9 cellular contexts compared by ENCODE assay signal in the genomic region with DNA sequence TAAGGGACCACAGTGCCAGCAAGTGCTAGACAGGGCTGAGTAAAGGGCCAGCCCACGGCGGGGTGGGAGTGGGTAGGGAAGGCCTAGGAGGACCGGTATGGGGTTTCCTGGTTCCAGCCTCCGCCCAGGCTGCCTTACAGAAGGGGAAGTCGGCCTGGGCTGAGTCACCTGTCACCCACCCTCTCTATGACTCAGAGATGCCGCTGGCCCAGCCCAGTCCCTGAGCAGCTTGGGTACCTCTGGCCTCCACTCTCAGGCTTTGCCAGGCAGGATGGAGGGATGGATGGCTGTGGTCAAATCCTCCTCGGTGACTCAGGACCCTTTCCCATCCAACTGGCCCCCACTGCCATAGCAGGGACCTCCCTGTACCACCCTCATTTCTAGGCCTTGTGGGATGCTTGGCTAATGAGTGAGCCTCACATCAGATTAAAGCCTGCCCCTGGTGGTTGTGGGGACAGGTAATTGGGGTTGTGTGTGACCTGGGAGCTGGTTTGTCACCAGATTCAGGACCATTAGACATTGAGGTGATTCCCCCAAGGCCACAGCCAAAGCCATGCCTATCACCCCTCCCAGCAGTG. TPM values are rescaled to one million over a fixed set of nuclear protein-coding genes. Genes with fewer than 3 reads are reported as not detected.
DNase-seq lines count a peak whose midpoint lies in the region; ATAC-seq and TF ChIP-seq lines count a peak whose summit lies in the region.
"Had no signal": no experiment of that assay in that cellular context is flagged by ENCODE, and none has a peak within 500 bp of the region (broad histone marks: within the 10 kb centered on the region; RNA-seq: fewer than 3 reads in every experiment).

No MANE protein-coding gene starts in this region.

- no peaks in the 10 kb centered on the region for H3K27me3 Mint-ChIP-seq in activated naive CD8-positive, alpha-beta T cell treated with anti-CD3 and anti-CD28 coated beads, Interleukin-2, amount 50 U/mL, for 24 hours

- peaks cover 6% of the 10 kb centered on the region for H3K36me3 Mint-ChIP-seq in activated naive CD8-positive, alpha-beta T cell treated with anti-CD3 and anti-CD28 coated beads, Interleukin-2, amount 50 U/mL, for 24 hours (ENCODE audit: low read depth)

- no peak overlapping the region for H3K4me3 ChIP-seq in left lung
- H3K4me3 ChIP-seq: cardiac muscle cell had no signal

- DNase-seq in AG08396 (ENCODE audit: low spot score) (peak; percentile 89), T-helper 2 cell (peak in 4 of 5 experiments; percentile 21 to 77 (median 58)), left lung (peak; percentile 72 to 85), ecto neural progenitor cell (ENCODE audit: low spot score) (no peak)
- DNase-seq in activated naive CD8-positive, alpha-beta T cell treated with anti-CD3 and anti-CD28 coated beads, Interleukin-2, amount 50 U/mL, for 24 hours, result peak; percentile 87
- DNase-seq in stimulated activated CD8-positive, alpha-beta memory T cell treated with anti-CD3 and anti-CD28 coated beads, Interleukin-7, amount 100 ng/mL, for 4 hours (ENCODE audit: low read depth in 2 of 2), result peak; percentile 83 to 87

- TF ChIP-seq CTCF in left lung (IDR thresholded peaks at IDR 0.05), result no peak

- H3K27ac Mint-ChIP-seq in activated naive CD8-positive, alpha-beta T cell treated with anti-CD3 and anti-CD28 coated beads, Interleukin-2, amount 50 U/mL, for 24 hours, result peak overlapping the region; percentile 84

- H3K27ac ChIP-seq in left lung, result peak overlapping the region in 1 of 2 donors; percentile 7
- H3K27ac ChIP-seq: cardiac muscle cell had no signal

- ATAC-seq in HG02623 (IDR thresholded peaks at IDR 0.05; ENCODE audit: unreplicated experiment), result peak; percentile 47
- ATAC-seq in activated naive CD8-positive, alpha-beta T cell treated with anti-CD3 and anti-CD28 coated beads, Interleukin-2, amount 50 U/mL, for 24 hours, result peak; percentile 98
- ATAC-seq in left lung, result peak; percentile 92
- ATAC-seq in HG02678 (IDR thresholded peaks at IDR 0.05; ENCODE audit: unreplicated experiment), result no peak

- H3K4me1 ChIP-seq in left lung, result peaks cover 3 to 14% of the 10 kb centered on the region in 2 donors

- H3K36me3 ChIP-seq in left lung, result no peaks in the 10 kb centered on the region
- H3K36me3 ChIP-seq: cardiac muscle cell had no signal

- intact Hi-C loops in left lung (cut with DNase I), result no loop called here

- no peak overlapping the region for H3K4me3 Mint-ChIP-seq in activated naive CD8-positive, alpha-beta T cell treated with anti-CD3 and anti-CD28 coated beads, Interleukin-2, amount 50 U/mL, for 24 hours

- H3K27me3 ChIP-seq in left lung, result no peaks in the 10 kb centered on the region
- H3K27me3 ChIP-seq: cardiac muscle cell had no signal

- no peaks in the 10 kb centered on the region for H3K9me3 Mint-ChIP-seq in activated naive CD8-positive, alpha-beta T cell treated with anti-CD3 and anti-CD28 coated beads, Interleukin-2, amount 50 U/mL, for 24 hours

- H3K4me1 Mint-ChIP-seq in activated naive CD8-positive, alpha-beta T cell treated with anti-CD3 and anti-CD28 coated beads, Interleukin-2, amount 50 U/mL, for 24 hours, result peaks cover 52% of the 10 kb centered on the region

- H3K9me3 ChIP-seq in left lung, result no peaks in the 10 kb centered on the region

RNA-seq across cellular contexts. Expression of a gene that starts 13.9 kb away (rescaled TPM):
- 1 to 10 TPM; 3.1 to 3.8 TPM for total RNA-seq in left lung

RNA-seq across cellular contexts. Expression of a gene that starts 18.2 kb away (rescaled TPM):
- total RNA-seq in left lung, result 10 to 100 TPM; 16.2 to 23.9 TPM

RNA-seq across cellular contexts. Expression of a gene that starts 42.5 kb away (rescaled TPM):
- 10 to 100 TPM; 48.0 to 57.6 TPM for total RNA-seq in left lung

RNA-seq across cellular contexts. Expression of a gene that starts 45.2 kb away (rescaled TPM):
- total RNA-seq in left lung, result 1 to 10 TPM; 4.0 to 4.2 TPM

RNA-seq across cellular contexts. Expression of a gene that starts 57.8 kb away (rescaled TPM):
- 10 to 100 TPM; 45.2 to 67.7 TPM for total RNA-seq in left lung
